8 cellular contexts compared by ENCODE assay signal in genomic region chr17:28743243-28744103, GRCh38. TPM values are rescaled to one million over a fixed set of nuclear protein-coding genes. Genes with fewer than 3 reads are reported as not detected.
DNase-seq lines count a peak whose midpoint lies in the region; ATAC-seq and TF ChIP-seq lines count a peak whose summit lies in the region.

A gene with protein sequence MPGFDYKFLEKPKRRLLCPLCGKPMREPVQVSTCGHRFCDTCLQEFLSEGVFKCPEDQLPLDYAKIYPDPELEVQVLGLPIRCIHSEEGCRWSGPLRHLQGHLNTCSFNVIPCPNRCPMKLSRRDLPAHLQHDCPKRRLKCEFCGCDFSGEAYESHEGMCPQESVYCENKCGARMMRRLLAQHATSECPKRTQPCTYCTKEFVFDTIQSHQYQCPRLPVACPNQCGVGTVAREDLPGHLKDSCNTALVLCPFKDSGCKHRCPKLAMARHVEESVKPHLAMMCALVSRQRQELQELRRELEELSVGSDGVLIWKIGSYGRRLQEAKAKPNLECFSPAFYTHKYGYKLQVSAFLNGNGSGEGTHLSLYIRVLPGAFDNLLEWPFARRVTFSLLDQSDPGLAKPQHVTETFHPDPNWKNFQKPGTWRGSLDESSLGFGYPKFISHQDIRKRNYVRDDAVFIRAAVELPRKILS (plus strand): TSS chr17:28744011. CDS start chr17:28744113, 102 bp downstream.

- H3K4me3 ChIP-seq in AG10803 (ENCODE audit: low read length) (peak within 1 kb of the TSS; percentile 88), colonic mucosa (peak within 1 kb of the TSS; percentile 77)

- ATAC-seq in GM19023 (IDR thresholded peaks at IDR 0.05; ENCODE audit: unreplicated experiment) (peak; percentile 68), HG03175 (IDR thresholded peaks at IDR 0.05; ENCODE audit: unreplicated experiment) (peak; percentile 72)

- peak; percentile 28 for TF ChIP-seq CTCF in AG10803 (conservative IDR thresholded peaks at IDR 0.05; ENCODE audit: low read length)
- TF ChIP-seq CTCF in colonic mucosa (IDR thresholded peaks at IDR 0.05) = no peak

- H3K27me3 ChIP-seq in colonic mucosa (no peaks in the 10 kb centered on the region), layer of hippocampus (ENCODE audit: control insufficient read depth, insufficient read depth, low read length) (no peaks in the 10 kb centered on the region)

- H3K4me1 ChIP-seq in colonic mucosa = peaks cover 24% of the 10 kb centered on the region

- H3K9me3 ChIP-seq in colonic mucosa = no peaks in the 10 kb centered on the region

- peaks cover 1% of the 10 kb centered on the region for H3K36me3 ChIP-seq in colonic mucosa

- intact Hi-C loops in colonic mucosa (cut with DNase I) = no loop called here

- peak; percentile 92 for DNase-seq in AG10803 (ENCODE audit: low read depth)
- peak; percentile 80 for DNase-seq in NCI-H460 (ENCODE audit: extremely low read depth, low read depth)
- peak; percentile 75 to 82 for DNase-seq in activated CD4-positive, alpha-beta T cell treated with anti-CD3 and anti-CD28 coated beads for 4 hours
- DNase-seq in colonic mucosa = peak; percentile 85
- peak; percentile 73 for DNase-seq in stimulated activated CD4-positive, alpha-beta T cell treated with anti-CD3 and anti-CD28 coated beads, Interleukin-1b, Interleukin-23, amount 100 ng/mL, for 48 hours

- peak within 1 kb of the TSS; percentile 85 to 87 for H3K9ac ChIP-seq in colonic mucosa (ENCODE audit: low read depth in 2 of 2, low read length in 2 of 2)

- peak within 1 kb of the TSS; percentile 95 for H3K27ac ChIP-seq in colonic mucosa
- peak within 1 kb of the TSS; percentile 98 for H3K27ac ChIP-seq in layer of hippocampus (ENCODE audit: low read depth, low read length)

RNA-seq across cellular contexts. Expression of the gene that starts here (rescaled TPM):
- total RNA-seq in NCI-H460 (2014; rRNA removed; shearing (Covaris generic)) = 79.4 and 83.4 TPM in 2 replicates
- 293 and 327 TPM in 2 replicates for polyA plus RNA-seq in NCI-H460 (2014; cell fraction: nucleus; rRNA removed)
- 100 to 1,000 TPM in 1 of 2 donors, 10 to 100 TPM in 1; 92.1 to 128 TPM for total RNA-seq in colonic mucosa

Comparison
In these comparisons a context has a peak if more than half of its experiments do, and no peak if none do; other contexts are left out.
1. Peak in every context shown above with its lines: DNase-seq, ATAC-seq, H3K4me3 ChIP-seq and H3K27ac ChIP-seq.